Comparison of ENCODE assay signal across 2 cellular contexts in the genomic region with DNA sequence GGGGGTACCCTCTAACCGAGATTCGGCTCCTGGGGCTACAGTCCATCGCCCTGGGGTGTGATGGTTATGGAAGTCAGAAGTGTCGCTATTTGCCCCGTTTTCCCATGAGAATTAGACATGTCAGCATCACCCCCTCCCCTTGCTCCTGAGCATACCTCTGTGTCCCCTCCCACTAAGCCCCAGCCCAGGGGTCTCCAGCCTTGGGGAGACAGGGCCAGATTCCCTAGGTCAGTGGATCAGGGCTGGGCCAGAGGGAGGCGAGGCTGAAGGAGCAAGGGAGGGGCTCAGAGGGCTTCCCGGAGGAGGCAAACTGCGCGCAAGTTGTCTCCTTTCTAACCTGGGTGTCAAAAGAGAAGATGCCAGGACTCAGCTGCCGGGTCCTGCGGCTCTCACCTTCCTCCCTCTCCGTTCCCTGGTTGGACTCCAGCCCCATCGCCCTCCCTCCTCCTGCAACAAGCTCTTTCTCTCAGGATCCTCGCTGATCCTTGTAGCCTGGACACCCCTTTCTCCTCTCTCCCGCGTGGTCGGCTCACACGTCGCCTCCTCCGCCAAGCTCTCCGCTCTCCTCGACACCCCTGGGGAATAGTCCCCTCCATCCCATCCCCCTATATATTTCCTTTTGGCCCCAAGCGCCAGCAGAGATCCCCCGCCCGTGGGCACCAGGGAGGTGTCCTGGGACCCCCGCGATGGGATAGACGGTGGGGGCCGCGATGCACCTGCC.
A peak's percentile ranks its signal among the peaks of the same experiment; 100 is the strongest.
TF ChIP-seq lines count a peak whose summit lies in the region.

No MANE protein-coding gene starts in this region.

TF ChIP-seq in A549, 52 proteins besides CTCF, POLR2A, EP300 and RAD21:
- TF ChIP-seq ZFP36 (IDR thresholded peaks at IDR 0.05; ENCODE audit: borderline replicate concordance, partially characterized antibody): peak; percentile 87
- TF ChIP-seq NFE2L2 (conservative IDR thresholded peaks at IDR 0.05; ENCODE audit: low read length): no peak
- TF ChIP-seq, protein P1, sequence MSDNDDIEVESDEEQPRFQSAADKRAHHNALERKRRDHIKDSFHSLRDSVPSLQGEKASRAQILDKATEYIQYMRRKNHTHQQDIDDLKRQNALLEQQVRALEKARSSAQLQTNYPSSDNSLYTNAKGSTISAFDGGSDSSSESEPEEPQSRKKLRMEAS (IDR thresholded peaks at IDR 0.05): 0 out of 2 replicates have a peak, but pooled peaks have one; percentile 18
- no peak for TF ChIP-seq ZSCAN20 (CRISPR knock-in tag; IDR thresholded peaks at IDR 0.05)
- TF ChIP-seq SREBF2 (IDR thresholded peaks at IDR 0.05): no peak
- TF ChIP-seq, protein P2, sequence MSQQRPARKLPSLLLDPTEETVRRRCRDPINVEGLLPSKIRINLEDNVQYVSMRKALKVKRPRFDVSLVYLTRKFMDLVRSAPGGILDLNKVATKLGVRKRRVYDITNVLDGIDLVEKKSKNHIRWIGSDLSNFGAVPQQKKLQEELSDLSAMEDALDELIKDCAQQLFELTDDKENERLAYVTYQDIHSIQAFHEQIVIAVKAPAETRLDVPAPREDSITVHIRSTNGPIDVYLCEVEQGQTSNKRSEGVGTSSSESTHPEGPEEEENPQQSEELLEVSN (IDR thresholded peaks at IDR 0.05; ENCODE audit: borderline replicate concordance, low read depth): 0 out of 2 replicates have a peak, but pooled peaks have one; percentile 31
- TF ChIP-seq NR3C1 (IDR thresholded peaks at IDR 0.05): no peak
- no peak for TF ChIP-seq EHMT2 (IDR thresholded peaks at IDR 0.05; ENCODE audit: low read depth)
TF ChIP-seq in A549: peak in this region for 3.

TF ChIP-seq in GM23338, 12 proteins besides CTCF, POLR2A, EP300 and RAD21:
- TF ChIP-seq, protein P3, sequence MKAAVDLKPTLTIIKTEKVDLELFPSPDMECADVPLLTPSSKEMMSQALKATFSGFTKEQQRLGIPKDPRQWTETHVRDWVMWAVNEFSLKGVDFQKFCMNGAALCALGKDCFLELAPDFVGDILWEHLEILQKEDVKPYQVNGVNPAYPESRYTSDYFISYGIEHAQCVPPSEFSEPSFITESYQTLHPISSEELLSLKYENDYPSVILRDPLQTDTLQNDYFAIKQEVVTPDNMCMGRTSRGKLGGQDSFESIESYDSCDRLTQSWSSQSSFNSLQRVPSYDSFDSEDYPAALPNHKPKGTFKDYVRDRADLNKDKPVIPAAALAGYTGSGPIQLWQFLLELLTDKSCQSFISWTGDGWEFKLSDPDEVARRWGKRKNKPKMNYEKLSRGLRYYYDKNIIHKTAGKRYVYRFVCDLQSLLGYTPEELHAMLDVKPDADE (IDR thresholded peaks at IDR 0.05): no peak
- TF ChIP-seq EZH2 (IDR thresholded peaks at IDR 0.05; ENCODE audit: low read depth, unreplicated experiment): peak; percentile 47
- no peak for TF ChIP-seq ZNF331 (CRISPR knock-in tag; IDR thresholded peaks at IDR 0.05; ENCODE audit: low read depth)
- TF ChIP-seq, protein P4, sequence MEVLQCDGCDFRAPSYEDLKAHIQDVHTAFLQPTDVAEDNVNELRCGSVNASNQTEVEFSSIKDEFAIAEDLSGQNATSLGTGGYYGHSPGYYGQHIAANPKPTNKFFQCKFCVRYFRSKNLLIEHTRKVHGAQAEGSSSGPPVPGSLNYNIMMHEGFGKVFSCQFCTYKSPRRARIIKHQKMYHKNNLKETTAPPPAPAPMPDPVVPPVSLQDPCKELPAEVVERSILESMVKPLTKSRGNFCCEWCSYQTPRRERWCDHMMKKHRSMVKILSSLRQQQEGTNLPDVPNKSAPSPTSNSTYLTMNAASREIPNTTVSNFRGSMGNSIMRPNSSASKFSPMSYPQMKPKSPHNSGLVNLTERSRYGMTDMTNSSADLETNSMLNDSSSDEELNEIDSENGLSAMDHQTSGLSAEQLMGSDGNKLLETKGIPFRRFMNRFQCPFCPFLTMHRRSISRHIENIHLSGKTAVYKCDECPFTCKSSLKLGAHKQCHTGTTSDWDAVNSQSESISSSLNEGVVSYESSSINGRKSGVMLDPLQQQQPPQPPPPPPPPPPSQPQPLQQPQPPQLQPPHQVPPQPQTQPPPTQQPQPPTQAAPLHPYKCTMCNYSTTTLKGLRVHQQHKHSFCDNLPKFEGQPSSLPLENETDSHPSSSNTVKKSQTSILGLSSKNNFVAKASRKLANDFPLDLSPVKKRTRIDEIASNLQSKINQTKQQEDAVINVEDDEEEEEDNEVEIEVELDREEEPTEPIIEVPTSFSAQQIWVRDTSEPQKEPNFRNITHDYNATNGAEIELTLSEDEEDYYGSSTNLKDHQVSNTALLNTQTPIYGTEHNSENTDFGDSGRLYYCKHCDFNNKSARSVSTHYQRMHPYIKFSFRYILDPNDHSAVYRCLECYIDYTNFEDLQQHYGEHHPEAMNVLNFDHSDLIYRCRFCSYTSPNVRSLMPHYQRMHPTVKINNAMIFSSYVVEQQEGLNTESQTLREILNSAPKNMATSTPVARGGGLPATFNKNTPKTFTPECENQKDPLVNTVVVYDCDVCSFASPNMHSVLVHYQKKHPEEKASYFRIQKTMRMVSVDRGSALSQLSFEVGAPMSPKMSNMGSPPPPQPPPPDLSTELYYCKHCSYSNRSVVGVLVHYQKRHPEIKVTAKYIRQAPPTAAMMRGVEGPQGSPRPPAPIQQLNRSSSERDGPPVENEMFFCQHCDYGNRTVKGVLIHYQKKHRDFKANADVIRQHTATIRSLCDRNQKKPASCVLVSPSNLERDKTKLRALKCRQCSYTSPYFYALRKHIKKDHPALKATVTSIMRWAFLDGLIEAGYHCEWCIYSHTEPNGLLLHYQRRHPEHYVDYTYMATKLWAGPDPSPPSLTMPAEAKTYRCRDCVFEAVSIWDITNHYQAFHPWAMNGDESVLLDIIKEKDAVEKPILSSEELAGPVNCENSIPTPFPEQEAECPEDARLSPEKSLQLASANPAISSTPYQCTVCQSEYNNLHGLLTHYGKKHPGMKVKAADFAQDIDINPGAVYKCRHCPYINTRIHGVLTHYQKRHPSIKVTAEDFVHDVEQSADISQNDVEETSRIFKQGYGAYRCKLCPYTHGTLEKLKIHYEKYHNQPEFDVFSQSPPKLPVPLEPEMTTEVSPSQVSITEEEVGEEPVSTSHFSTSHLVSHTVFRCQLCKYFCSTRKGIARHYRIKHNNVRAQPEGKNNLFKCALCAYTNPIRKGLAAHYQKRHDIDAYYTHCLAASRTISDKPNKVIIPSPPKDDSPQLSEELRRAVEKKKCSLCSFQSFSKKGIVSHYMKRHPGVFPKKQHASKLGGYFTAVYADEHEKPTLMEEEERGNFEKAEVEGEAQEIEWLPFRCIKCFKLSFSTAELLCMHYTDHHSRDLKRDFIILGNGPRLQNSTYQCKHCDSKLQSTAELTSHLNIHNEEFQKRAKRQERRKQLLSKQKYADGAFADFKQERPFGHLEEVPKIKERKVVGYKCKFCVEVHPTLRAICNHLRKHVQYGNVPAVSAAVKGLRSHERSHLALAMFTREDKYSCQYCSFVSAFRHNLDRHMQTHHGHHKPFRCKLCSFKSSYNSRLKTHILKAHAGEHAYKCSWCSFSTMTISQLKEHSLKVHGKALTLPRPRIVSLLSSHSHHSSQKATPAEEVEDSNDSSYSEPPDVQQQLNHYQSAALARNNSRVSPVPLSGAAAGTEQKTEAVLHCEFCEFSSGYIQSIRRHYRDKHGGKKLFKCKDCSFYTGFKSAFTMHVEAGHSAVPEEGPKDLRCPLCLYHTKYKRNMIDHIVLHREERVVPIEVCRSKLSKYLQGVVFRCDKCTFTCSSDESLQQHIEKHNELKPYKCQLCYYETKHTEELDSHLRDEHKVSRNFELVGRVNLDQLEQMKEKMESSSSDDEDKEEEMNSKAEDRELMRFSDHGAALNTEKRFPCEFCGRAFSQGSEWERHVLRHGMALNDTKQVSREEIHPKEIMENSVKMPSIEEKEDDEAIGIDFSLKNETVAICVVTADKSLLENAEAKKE (CRISPR knock-in tag; IDR thresholded peaks at IDR 0.05): no peak
